In genomic region chr3:186152889-186153292, GRCh38 we compare ENCODE assay signal across 10 cellular contexts. TPM values are rescaled to one million over a fixed set of nuclear protein-coding genes. Genes with fewer than 3 reads are reported as not detected.
DNase-seq lines count a peak whose midpoint lies in the region; ATAC-seq and TF ChIP-seq lines count a peak whose summit lies in the region.
"Had no signal": no experiment of that assay in that cellular context is flagged by ENCODE, and none has a peak within 500 bp of the region (broad histone marks: within the 10 kb centered on the region; RNA-seq: fewer than 3 reads in every experiment).

No MANE protein-coding gene starts in this region.

- H3K36me3 Mint-ChIP-seq in HFFc6 (ENCODE audit: low read depth), result no peaks in the 10 kb centered on the region

- H3K27me3 Mint-ChIP-seq in HFFc6 (ENCODE audit: insufficient read depth), result peaks cover 33% of the 10 kb centered on the region

- no peaks in the 10 kb centered on the region for H3K36me3 ChIP-seq in skeletal muscle tissue (ENCODE audit: control insufficient read depth in 3 of 3, insufficient read depth in 3 of 3, low read length in 3 of 3)

- no peak for TF ChIP-seq CTCF in HFFc6 (IDR thresholded peaks at IDR 0.05)

- H3K27ac Mint-ChIP-seq in HFFc6, result no peak overlapping the region

- no peaks in the 10 kb centered on the region for H3K9me3 Mint-ChIP-seq in HFFc6

- H3K27ac ChIP-seq in skeletal muscle tissue (ENCODE audit: low read depth, low read length), result peak overlapping the region; percentile 13
- H3K27ac ChIP-seq: 22Rv1 had no signal

- no peak for DNase-seq in activated CD4-positive, CD25-positive, alpha-beta regulatory T cell treated with anti-CD3 and anti-CD28 coated beads, Interleukin-2, amount 50 U/mL, for 72 hours
- DNase-seq in NOMO-1 treated with DMSO at 0.1 percent for 48 hours (lab: John Stamatoyannopoulos, UW; ENCODE audit: unreplicated experiment), result peak; percentile 99
- DNase-seq in NCI-H1694 treated with DMSO at 0.1 percent for 48 hours (lab: John Stamatoyannopoulos, UW), result no peak
- DNase-seq in activated CD8-positive, alpha-beta memory T cell treated with anti-CD3 and anti-CD28 coated beads, Interleukin-2, amount 50 U/mL, for 4 hours, result no peak
- DNase-seq in HFFc6, result no peak
- DNase-seq: HCEC 1CT had no signal

- ATAC-seq in activated CD4-positive, CD25-positive, alpha-beta regulatory T cell treated with anti-CD3 and anti-CD28 coated beads, Interleukin-2, amount 50 U/mL, for 24 hours, result peak; percentile 15 to 53
- ATAC-seq in HG02884 (IDR thresholded peaks at IDR 0.05; ENCODE audit: unreplicated experiment), result peak; percentile 85

- no peak overlapping the region for H3K4me3 Mint-ChIP-seq in HFFc6

- H3K9ac ChIP-seq in skeletal muscle tissue (ENCODE audit: low read depth in 1 of 3, low read length in 3 of 3), result no peak overlapping the region

- no peak overlapping the region for H3K4me3 ChIP-seq in skeletal muscle tissue (ENCODE audit: low read length in 3 of 3)

- no peaks in the 10 kb centered on the region for H3K27me3 ChIP-seq in skeletal muscle tissue (ENCODE audit: control insufficient read depth in 3 of 3, insufficient read depth in 3 of 3, low read length in 3 of 3)

- H3K4me1 Mint-ChIP-seq in HFFc6 (ENCODE audit: low read depth), result no peaks in the 10 kb centered on the region

- H3K4me1 ChIP-seq in skeletal muscle tissue (ENCODE audit: control insufficient read depth in 3 of 3, insufficient read depth in 3 of 3, low read length in 3 of 3), result no peaks in the 10 kb centered on the region

- no peaks in the 10 kb centered on the region for H3K9me3 ChIP-seq in skeletal muscle tissue (ENCODE audit: control insufficient read depth in 3 of 3, low read length in 3 of 3)

RNA-seq across cellular contexts. Expression of gene ETV5, which starts 44.0 kb away (rescaled TPM):
- total RNA-seq in skeletal muscle tissue, result 18.8 TPM
- 10 to 100 TPM; 48.6 to 69.3 (median 52.5) TPM for total RNA-seq in HFFc6 (2021; fragmentation: NEBNext Ultra II Directional; extraction: Animal tissue kit (Norgen Biotek cat#: 25700))
